2 cellular contexts compared by ENCODE assay signal in the genomic region with DNA sequence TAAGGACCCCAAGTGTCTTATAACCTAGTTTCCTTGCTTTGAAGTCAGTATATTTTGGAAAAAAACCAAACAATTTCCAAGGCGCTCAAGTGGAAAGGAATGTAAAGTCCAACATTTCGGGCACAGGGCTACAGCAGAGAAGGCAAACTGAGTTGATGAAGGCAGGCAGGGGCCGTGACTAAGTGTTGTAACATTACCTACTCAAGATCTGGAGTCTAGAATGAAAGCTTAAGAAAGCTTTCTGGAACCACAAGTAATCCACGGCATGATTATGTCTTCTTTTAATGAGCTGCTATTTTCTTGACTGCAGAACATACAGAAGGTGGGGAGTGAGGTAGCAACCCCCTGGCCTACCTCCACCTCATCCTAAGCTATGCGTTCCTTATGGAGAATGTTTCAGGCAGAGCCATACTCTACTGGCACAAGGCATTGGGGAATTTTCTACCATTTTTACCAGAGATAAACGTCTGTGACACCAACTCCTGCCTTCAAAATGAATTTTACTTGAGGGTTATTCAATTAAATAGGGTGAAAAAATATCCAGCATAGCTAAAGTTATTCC.
TF ChIP-seq lines count a peak whose summit lies in the region.

No MANE protein-coding gene starts in this region.

TF ChIP-seq in Ishikawa, 13 proteins besides CTCF, POLR2A, EP300 and RAD21:
- TF ChIP-seq, protein P1, sequence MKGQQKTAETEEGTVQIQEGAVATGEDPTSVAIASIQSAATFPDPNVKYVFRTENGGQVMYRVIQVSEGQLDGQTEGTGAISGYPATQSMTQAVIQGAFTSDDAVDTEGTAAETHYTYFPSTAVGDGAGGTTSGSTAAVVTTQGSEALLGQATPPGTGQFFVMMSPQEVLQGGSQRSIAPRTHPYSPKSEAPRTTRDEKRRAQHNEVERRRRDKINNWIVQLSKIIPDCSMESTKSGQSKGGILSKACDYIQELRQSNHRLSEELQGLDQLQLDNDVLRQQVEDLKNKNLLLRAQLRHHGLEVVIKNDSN (IDR thresholded peaks at IDR 0.05): no peak
- TF ChIP-seq TEAD4 (IDR thresholded peaks at IDR 0.05): peak; percentile 63; the same call in 1 of the 2 replicates

TF ChIP-seq in K562, 482 proteins besides CTCF, POLR2A, EP300 and RAD21 (continues in another document):
- TF ChIP-seq ELF1 (tag; IDR thresholded peaks at IDR 0.05): no peak
- peak; percentile 42 for TF ChIP-seq RBFOX2 (IDR thresholded peaks at IDR 0.05; ENCODE audit: low read depth, low read length)
- no peak for TF ChIP-seq PTRF (tag; IDR thresholded peaks at IDR 0.05)
- TF ChIP-seq, protein P2, sequence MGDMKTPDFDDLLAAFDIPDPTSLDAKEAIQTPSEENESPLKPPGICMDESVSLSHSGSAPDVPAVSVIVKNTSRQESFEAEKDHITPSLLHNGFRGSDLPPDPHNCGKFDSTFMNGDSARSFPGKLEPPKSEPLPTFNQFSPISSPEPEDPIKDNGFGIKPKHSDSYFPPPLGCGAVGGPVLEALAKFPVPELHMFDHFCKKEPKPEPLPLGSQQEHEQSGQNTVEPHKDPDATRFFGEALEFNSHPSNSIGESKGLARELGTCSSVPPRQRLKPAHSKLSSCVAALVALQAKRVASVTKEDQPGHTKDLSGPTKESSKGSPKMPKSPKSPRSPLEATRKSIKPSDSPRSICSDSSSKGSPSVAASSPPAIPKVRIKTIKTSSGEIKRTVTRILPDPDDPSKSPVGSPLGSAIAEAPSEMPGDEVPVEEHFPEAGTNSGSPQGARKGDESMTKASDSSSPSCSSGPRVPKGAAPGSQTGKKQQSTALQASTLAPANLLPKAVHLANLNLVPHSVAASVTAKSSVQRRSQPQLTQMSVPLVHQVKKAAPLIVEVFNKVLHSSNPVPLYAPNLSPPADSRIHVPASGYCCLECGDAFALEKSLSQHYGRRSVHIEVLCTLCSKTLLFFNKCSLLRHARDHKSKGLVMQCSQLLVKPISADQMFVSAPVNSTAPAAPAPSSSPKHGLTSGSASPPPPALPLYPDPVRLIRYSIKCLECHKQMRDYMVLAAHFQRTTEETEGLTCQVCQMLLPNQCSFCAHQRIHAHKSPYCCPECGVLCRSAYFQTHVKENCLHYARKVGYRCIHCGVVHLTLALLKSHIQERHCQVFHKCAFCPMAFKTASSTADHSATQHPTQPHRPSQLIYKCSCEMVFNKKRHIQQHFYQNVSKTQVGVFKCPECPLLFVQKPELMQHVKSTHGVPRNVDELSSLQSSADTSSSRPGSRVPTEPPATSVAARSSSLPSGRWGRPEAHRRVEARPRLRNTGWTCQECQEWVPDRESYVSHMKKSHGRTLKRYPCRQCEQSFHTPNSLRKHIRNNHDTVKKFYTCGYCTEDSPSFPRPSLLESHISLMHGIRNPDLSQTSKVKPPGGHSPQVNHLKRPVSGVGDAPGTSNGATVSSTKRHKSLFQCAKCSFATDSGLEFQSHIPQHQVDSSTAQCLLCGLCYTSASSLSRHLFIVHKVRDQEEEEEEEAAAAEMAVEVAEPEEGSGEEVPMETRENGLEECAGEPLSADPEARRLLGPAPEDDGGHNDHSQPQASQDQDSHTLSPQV (IDR thresholded peaks at IDR 0.05): no peak
- TF ChIP-seq HNRNPL (IDR thresholded peaks at IDR 0.05; ENCODE audit: low read depth, low read length): no peak
- TF ChIP-seq TAF9B (IDR thresholded peaks at IDR 0.05; ENCODE audit: partially characterized antibody): no peak
- no peak for TF ChIP-seq FIP1L1 (IDR thresholded peaks at IDR 0.05; ENCODE audit: low read depth, low read length, poor library complexity, severe bottlenecking)
- TF ChIP-seq, protein P3, sequence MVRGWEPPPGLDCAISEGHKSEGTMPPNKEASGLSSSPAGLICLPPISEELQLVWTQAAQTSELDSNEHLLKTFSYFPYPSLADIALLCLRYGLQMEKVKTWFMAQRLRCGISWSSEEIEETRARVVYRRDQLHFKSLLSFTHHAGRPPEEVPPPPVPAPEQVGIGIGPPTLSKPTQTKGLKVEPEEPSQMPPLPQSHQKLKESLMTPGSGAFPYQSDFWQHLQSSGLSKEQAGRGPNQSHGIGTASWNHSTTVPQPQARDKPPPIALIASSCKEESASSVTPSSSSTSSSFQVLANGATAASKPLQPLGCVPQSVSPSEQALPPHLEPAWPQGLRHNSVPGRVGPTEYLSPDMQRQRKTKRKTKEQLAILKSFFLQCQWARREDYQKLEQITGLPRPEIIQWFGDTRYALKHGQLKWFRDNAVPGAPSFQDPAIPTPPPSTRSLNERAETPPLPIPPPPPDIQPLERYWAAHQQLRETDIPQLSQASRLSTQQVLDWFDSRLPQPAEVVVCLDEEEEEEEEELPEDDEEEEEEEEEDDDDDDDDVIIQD (CRISPR knock-in tag; IDR thresholded peaks at IDR 0.05): no peak
- TF ChIP-seq POLR2B (IDR thresholded peaks at IDR 0.05; ENCODE audit: low read depth, partially characterized antibody): peak; percentile 49
- TF ChIP-seq, protein P4, sequence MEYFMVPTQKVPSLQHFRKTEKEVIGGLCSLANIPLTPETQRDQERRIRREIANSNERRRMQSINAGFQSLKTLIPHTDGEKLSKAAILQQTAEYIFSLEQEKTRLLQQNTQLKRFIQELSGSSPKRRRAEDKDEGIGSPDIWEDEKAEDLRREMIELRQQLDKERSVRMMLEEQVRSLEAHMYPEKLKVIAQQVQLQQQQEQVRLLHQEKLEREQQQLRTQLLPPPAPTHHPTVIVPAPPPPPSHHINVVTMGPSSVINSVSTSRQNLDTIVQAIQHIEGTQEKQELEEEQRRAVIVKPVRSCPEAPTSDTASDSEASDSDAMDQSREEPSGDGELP (CRISPR knock-in tag; IDR thresholded peaks at IDR 0.05; ENCODE audit: borderline replicate concordance): no peak
- TF ChIP-seq, protein P5, sequence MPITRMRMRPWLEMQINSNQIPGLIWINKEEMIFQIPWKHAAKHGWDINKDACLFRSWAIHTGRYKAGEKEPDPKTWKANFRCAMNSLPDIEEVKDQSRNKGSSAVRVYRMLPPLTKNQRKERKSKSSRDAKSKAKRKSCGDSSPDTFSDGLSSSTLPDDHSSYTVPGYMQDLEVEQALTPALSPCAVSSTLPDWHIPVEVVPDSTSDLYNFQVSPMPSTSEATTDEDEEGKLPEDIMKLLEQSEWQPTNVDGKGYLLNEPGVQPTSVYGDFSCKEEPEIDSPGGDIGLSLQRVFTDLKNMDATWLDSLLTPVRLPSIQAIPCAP (CRISPR knock-in tag; IDR thresholded peaks at IDR 0.05; ENCODE audit: borderline replicate concordance): no peak
- no peak for TF ChIP-seq HDAC6 (IDR thresholded peaks at IDR 0.05; ENCODE audit: low read depth, low read length)
- TF ChIP-seq, protein P6, sequence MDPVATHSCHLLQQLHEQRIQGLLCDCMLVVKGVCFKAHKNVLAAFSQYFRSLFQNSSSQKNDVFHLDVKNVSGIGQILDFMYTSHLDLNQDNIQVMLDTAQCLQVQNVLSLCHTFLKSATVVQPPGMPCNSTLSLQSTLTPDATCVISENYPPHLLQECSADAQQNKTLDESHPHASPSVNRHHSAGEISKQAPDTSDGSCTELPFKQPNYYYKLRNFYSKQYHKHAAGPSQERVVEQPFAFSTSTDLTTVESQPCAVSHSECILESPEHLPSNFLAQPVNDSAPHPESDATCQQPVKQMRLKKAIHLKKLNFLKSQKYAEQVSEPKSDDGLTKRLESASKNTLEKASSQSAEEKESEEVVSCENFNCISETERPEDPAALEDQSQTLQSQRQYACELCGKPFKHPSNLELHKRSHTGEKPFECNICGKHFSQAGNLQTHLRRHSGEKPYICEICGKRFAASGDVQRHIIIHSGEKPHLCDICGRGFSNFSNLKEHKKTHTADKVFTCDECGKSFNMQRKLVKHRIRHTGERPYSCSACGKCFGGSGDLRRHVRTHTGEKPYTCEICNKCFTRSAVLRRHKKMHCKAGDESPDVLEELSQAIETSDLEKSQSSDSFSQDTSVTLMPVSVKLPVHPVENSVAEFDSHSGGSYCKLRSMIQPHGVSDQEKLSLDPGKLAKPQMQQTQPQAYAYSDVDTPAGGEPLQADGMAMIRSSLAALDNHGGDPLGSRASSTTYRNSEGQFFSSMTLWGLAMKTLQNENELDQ (CRISPR knock-in tag; IDR thresholded peaks at IDR 0.05; ENCODE audit: borderline replicate concordance): no peak
- TF ChIP-seq, protein P7, sequence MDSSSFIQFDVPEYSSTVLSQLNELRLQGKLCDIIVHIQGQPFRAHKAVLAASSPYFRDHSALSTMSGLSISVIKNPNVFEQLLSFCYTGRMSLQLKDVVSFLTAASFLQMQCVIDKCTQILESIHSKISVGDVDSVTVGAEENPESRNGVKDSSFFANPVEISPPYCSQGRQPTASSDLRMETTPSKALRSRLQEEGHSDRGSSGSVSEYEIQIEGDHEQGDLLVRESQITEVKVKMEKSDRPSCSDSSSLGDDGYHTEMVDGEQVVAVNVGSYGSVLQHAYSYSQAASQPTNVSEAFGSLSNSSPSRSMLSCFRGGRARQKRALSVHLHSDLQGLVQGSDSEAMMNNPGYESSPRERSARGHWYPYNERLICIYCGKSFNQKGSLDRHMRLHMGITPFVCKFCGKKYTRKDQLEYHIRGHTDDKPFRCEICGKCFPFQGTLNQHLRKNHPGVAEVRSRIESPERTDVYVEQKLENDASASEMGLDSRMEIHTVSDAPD (CRISPR knock-in tag; IDR thresholded peaks at IDR 0.05): no peak
- no peak for TF ChIP-seq STAG1 (CRISPR knock-in tag; IDR thresholded peaks at IDR 0.05; ENCODE audit: borderline replicate concordance)
- TF ChIP-seq MYNN (IDR thresholded peaks at IDR 0.05): 0 out of 2 replicates have a peak, but pooled peaks have one; percentile 13
- no peak for TF ChIP-seq MYNN (CRISPR knock-in tag; IDR thresholded peaks at IDR 0.05)
- TF ChIP-seq FOXK2 (conservative IDR thresholded peaks at IDR 0.05 in 1 of 2, IDR thresholded peaks at IDR 0.05 in 1 of 2; ENCODE audit: low read depth in 2 of 2): no peak
- no peak for TF ChIP-seq ZNF699 (CRISPR knock-in tag; IDR thresholded peaks at IDR 0.05; ENCODE audit: insufficient replicate concordance)
- no peak for TF ChIP-seq ILF3 (IDR thresholded peaks at IDR 0.05; ENCODE audit: borderline replicate concordance)
- no peak for TF ChIP-seq ZEB2 (IDR thresholded peaks at IDR 0.05)
- TF ChIP-seq, protein P8, sequence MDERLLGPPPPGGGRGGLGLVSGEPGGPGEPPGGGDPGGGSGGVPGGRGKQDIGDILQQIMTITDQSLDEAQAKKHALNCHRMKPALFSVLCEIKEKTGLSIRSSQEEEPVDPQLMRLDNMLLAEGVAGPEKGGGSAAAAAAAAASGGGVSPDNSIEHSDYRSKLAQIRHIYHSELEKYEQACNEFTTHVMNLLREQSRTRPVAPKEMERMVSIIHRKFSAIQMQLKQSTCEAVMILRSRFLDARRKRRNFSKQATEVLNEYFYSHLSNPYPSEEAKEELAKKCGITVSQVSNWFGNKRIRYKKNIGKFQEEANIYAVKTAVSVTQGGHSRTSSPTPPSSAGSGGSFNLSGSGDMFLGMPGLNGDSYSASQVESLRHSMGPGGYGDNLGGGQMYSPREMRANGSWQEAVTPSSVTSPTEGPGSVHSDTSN (CRISPR knock-in tag; IDR thresholded peaks at IDR 0.05; ENCODE audit: low read depth): no peak
- TF ChIP-seq, protein P8 (tag; conservative IDR thresholded peaks at IDR 0.05; ENCODE audit: low read depth): no peak
- TF ChIP-seq TAF1 (IDR thresholded peaks at IDR 0.05; ENCODE audit: control insufficient read depth, extremely low read depth, insufficient read depth, low read length, severe bottlenecking): no peak
- TF ChIP-seq KDM5B (IDR thresholded peaks at IDR 0.05; ENCODE audit: insufficient replicate concordance, low read depth, low read length): peak; percentile 60
- TF ChIP-seq HNRNPLL (IDR thresholded peaks at IDR 0.05; ENCODE audit: low read depth, low read length, poor library complexity, severe bottlenecking): no peak
- TF ChIP-seq NUFIP1 (IDR thresholded peaks at IDR 0.05; ENCODE audit: partially characterized antibody): no peak
- no peak for TF ChIP-seq ZNF175 (CRISPR knock-in tag; IDR thresholded peaks at IDR 0.05; ENCODE audit: low read depth)
- TF ChIP-seq, protein P9, sequence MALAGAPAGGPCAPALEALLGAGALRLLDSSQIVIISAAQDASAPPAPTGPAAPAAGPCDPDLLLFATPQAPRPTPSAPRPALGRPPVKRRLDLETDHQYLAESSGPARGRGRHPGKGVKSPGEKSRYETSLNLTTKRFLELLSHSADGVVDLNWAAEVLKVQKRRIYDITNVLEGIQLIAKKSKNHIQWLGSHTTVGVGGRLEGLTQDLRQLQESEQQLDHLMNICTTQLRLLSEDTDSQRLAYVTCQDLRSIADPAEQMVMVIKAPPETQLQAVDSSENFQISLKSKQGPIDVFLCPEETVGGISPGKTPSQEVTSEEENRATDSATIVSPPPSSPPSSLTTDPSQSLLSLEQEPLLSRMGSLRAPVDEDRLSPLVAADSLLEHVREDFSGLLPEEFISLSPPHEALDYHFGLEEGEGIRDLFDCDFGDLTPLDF (CRISPR knock-in tag; IDR thresholded peaks at IDR 0.05): no peak
- TF ChIP-seq ZNF780A (CRISPR knock-in tag; IDR thresholded peaks at IDR 0.05): no peak; the same call in 1 of the 2 replicates
- TF ChIP-seq ZNF253 (CRISPR knock-in tag; conservative IDR thresholded peaks at IDR 0.05): no peak
- no peak for TF ChIP-seq THRAP3 (IDR thresholded peaks at IDR 0.05; ENCODE audit: borderline replicate concordance)
- TF ChIP-seq ZNF184 (CRISPR knock-in tag; IDR thresholded peaks at IDR 0.05): no peak
- 0 out of 2 replicates have a peak, but pooled peaks have one; percentile 23 for TF ChIP-seq SUPT5H (IDR thresholded peaks at IDR 0.05)
- TF ChIP-seq POLR2G (IDR thresholded peaks at IDR 0.05; ENCODE audit: low read depth, low read length): peak; percentile 44
- TF ChIP-seq GABPA (tag; conservative IDR thresholded peaks at IDR 0.05; ENCODE audit: low read depth): no peak
- TF ChIP-seq MEF2A (IDR thresholded peaks at IDR 0.05; ENCODE audit: control insufficient read depth, low read depth, low read length): no peak
- TF ChIP-seq POLR2AphosphoS2 (IDR thresholded peaks at IDR 0.05; ENCODE audit: low read length): peak; percentile 12; the same call in 1 of the 2 replicates
- no peak for TF ChIP-seq IFI16 (CRISPR knock-in tag; IDR thresholded peaks at IDR 0.05)
- TF ChIP-seq, protein P10, sequence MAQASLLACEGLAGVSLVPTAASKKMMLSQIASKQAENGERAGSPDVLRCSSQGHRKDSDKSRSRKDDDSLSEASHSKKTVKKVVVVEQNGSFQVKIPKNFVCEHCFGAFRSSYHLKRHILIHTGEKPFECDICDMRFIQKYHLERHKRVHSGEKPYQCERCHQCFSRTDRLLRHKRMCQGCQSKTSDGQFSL (CRISPR knock-in tag; IDR thresholded peaks at IDR 0.05): no peak
- TF ChIP-seq, protein P10 (tag; IDR thresholded peaks at IDR 0.05): no peak
